1 cellular context compared by ENCODE assay signal in the genomic region with DNA sequence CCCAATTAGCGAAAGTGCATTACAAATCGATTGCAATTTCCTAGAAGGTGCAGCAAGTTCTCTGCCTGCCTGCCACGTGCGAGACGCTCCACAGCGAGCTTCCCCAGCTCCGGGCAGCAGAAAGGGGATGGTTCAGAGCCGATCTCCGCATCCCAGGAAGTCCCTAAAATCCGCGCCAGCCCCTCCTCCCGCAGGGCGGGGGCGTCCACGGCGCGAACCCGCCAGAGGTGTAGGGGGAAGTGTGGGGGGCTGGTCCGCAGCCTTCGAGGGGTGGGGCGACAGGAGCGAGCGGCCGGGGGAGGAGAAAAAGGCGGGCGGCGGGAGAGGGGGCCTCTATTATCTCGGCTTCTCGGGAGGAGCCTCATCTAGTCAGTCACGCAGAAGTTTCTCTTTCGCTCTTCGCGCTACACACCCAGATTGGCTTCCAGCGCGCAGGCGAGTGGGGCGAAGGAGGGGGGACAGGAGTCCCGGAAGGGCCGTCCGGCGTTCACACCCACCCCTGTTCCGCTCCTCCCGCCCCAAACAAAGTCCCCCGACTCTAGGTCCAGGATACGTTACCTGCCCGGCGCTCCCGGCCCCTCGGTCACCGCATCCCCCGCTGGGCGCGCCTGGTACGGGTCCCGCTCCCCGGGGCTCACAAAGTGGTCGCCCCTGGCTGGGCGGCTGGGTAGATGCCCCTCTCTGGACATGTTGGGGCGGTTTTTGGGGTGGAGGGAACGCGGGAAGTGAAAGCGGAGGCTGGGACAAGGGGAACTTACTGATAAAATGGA.
TF ChIP-seq lines count a peak whose summit lies in the region.

No MANE protein-coding gene starts in this region.

TF ChIP-seq in K562, 482 proteins besides CTCF, POLR2A, EP300 and RAD21 (continued from another document and continues in another):
- TF ChIP-seq, protein P1, sequence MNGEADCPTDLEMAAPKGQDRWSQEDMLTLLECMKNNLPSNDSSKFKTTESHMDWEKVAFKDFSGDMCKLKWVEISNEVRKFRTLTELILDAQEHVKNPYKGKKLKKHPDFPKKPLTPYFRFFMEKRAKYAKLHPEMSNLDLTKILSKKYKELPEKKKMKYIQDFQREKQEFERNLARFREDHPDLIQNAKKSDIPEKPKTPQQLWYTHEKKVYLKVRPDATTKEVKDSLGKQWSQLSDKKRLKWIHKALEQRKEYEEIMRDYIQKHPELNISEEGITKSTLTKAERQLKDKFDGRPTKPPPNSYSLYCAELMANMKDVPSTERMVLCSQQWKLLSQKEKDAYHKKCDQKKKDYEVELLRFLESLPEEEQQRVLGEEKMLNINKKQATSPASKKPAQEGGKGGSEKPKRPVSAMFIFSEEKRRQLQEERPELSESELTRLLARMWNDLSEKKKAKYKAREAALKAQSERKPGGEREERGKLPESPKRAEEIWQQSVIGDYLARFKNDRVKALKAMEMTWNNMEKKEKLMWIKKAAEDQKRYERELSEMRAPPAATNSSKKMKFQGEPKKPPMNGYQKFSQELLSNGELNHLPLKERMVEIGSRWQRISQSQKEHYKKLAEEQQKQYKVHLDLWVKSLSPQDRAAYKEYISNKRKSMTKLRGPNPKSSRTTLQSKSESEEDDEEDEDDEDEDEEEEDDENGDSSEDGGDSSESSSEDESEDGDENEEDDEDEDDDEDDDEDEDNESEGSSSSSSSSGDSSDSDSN (IDR thresholded peaks at IDR 0.05; ENCODE audit: borderline replicate concordance in 1 of 2, low read depth in 2 of 2, low read length in 2 of 2) = 0 out of 4 replicates have a peak, but pooled peaks of 1 of the 2 experiments have one; percentile 38
- TF ChIP-seq FOXP1 (CRISPR knock-in tag; IDR thresholded peaks at IDR 0.05) (0 out of 2 replicates have a peak, but pooled peaks have one; percentile 30), RFX1 (IDR thresholded peaks at IDR 0.05) (no peak), SMAD3 (CRISPR knock-in tag; conservative IDR thresholded peaks at IDR 0.05) (0 out of 2 replicates have a peak, but pooled peaks have one; percentile 43), GABPB1 (CRISPR knock-in tag; IDR thresholded peaks at IDR 0.05) (peak; percentile 72), STAG1 (CRISPR knock-in tag; IDR thresholded peaks at IDR 0.05; ENCODE audit: borderline replicate concordance) (no peak), MECOM (CRISPR knock-in tag; IDR thresholded peaks at IDR 0.05) (no peak), ZNF696 (CRISPR knock-in tag; conservative IDR thresholded peaks at IDR 0.05) (no peak), ZNF431 (CRISPR knock-in tag; IDR thresholded peaks at IDR 0.05) (peak; percentile 73; the same call in 1 of the 2 replicates), RBM34 (IDR thresholded peaks at IDR 0.05; ENCODE audit: borderline replicate concordance, insufficient read depth, low read length) (no peak), BCL6 (CRISPR knock-in tag; IDR thresholded peaks at IDR 0.05) (no peak), SRF (CRISPR knock-in tag; IDR thresholded peaks at IDR 0.05) (peak in 1 of 2 experiments; percentile 60; a peak in 2 of 4 replicates), PRMT5 (CRISPR knock-in tag; IDR thresholded peaks at IDR 0.05) (no peak), BHLHE40 (IDR thresholded peaks at IDR 0.05; ENCODE audit: low read length) (peak; percentile 78), CREBBP (IDR thresholded peaks at IDR 0.05; ENCODE audit: low read depth, low read length) (no peak), CBX2 (IDR thresholded peaks at IDR 0.05; ENCODE audit: insufficient read depth, low read length, poor library complexity, severe bottlenecking) (no peak), HMGN3 (IDR thresholded peaks at IDR 0.05; ENCODE audit: borderline replicate concordance, extremely low read depth, insufficient read length, low read depth, low read length) (peak; percentile 92), U2AF2 (optimal IDR thresholded peaks at IDR 0.05; ENCODE audit: low read depth, low read length) (no peak), ZNF140 (CRISPR knock-in tag; IDR thresholded peaks at IDR 0.05) (no peak), YY1 (IDR thresholded peaks at IDR 0.05; ENCODE audit: borderline replicate concordance in 1 of 3, control insufficient read depth in 1 of 3, extremely low read depth in 1 of 3, insufficient read depth in 3 of 3, insufficient read length in 1 of 3, insufficient replicate concordance in 2 of 3, low read depth in 1 of 3, low read length in 2 of 3) (peak in 2 of 3 experiments; percentile 32 to 66), ZNF212 (CRISPR knock-in tag; IDR thresholded peaks at IDR 0.05) (no peak), SMAD2 (IDR thresholded peaks at IDR 0.05; ENCODE audit: low read depth, low read length) (no peak), RFX5 (IDR thresholded peaks at IDR 0.05; ENCODE audit: low read depth, low read length) (no peak), NRF1 (conservative IDR thresholded peaks at IDR 0.05 in 1 of 2, IDR thresholded peaks at IDR 0.05 in 1 of 2) (peak; percentile 77 to 79), SMAD4 (CRISPR knock-in tag; conservative IDR thresholded peaks at IDR 0.05) (no peak), ZNF311 (CRISPR knock-in tag; IDR thresholded peaks at IDR 0.05) (no peak), GTF2F1 (IDR thresholded peaks at IDR 0.05; ENCODE audit: low read depth, low read length) (0 out of 2 replicates have a peak, but pooled peaks have one; percentile 76), RHOXF2B (CRISPR knock-in tag; conservative IDR thresholded peaks at IDR 0.05) (no peak)
- TF ChIP-seq, protein P2, sequence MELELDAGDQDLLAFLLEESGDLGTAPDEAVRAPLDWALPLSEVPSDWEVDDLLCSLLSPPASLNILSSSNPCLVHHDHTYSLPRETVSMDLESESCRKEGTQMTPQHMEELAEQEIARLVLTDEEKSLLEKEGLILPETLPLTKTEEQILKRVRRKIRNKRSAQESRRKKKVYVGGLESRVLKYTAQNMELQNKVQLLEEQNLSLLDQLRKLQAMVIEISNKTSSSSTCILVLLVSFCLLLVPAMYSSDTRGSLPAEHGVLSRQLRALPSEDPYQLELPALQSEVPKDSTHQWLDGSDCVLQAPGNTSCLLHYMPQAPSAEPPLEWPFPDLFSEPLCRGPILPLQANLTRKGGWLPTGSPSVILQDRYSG (tag; conservative IDR thresholded peaks at IDR 0.05; ENCODE audit: low read depth) = 0 out of 2 replicates have a peak, but pooled peaks have one; percentile 68
- TF ChIP-seq, protein P3, sequence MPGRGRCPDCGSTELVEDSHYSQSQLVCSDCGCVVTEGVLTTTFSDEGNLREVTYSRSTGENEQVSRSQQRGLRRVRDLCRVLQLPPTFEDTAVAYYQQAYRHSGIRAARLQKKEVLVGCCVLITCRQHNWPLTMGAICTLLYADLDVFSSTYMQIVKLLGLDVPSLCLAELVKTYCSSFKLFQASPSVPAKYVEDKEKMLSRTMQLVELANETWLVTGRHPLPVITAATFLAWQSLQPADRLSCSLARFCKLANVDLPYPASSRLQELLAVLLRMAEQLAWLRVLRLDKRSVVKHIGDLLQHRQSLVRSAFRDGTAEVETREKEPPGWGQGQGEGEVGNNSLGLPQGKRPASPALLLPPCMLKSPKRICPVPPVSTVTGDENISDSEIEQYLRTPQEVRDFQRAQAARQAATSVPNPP (IDR thresholded peaks at IDR 0.05; ENCODE audit: borderline replicate concordance, insufficient read depth, insufficient read length) = no peak
- TF ChIP-seq, protein P4, sequence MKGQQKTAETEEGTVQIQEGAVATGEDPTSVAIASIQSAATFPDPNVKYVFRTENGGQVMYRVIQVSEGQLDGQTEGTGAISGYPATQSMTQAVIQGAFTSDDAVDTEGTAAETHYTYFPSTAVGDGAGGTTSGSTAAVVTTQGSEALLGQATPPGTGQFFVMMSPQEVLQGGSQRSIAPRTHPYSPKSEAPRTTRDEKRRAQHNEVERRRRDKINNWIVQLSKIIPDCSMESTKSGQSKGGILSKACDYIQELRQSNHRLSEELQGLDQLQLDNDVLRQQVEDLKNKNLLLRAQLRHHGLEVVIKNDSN (CRISPR knock-in tag; IDR thresholded peaks at IDR 0.05) = no peak
- TF ChIP-seq, protein P5, sequence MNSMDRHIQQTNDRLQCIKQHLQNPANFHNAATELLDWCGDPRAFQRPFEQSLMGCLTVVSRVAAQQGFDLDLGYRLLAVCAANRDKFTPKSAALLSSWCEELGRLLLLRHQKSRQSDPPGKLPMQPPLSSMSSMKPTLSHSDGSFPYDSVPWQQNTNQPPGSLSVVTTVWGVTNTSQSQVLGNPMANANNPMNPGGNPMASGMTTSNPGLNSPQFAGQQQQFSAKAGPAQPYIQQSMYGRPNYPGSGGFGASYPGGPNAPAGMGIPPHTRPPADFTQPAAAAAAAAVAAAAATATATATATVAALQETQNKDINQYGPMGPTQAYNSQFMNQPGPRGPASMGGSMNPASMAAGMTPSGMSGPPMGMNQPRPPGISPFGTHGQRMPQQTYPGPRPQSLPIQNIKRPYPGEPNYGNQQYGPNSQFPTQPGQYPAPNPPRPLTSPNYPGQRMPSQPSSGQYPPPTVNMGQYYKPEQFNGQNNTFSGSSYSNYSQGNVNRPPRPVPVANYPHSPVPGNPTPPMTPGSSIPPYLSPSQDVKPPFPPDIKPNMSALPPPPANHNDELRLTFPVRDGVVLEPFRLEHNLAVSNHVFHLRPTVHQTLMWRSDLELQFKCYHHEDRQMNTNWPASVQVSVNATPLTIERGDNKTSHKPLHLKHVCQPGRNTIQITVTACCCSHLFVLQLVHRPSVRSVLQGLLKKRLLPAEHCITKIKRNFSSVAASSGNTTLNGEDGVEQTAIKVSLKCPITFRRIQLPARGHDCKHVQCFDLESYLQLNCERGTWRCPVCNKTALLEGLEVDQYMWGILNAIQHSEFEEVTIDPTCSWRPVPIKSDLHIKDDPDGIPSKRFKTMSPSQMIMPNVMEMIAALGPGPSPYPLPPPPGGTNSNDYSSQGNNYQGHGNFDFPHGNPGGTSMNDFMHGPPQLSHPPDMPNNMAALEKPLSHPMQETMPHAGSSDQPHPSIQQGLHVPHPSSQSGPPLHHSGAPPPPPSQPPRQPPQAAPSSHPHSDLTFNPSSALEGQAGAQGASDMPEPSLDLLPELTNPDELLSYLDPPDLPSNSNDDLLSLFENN (IDR thresholded peaks at IDR 0.05; ENCODE audit: low read depth in 2 of 2, low read length in 2 of 2) = no peak
- TF ChIP-seq, protein P6, sequence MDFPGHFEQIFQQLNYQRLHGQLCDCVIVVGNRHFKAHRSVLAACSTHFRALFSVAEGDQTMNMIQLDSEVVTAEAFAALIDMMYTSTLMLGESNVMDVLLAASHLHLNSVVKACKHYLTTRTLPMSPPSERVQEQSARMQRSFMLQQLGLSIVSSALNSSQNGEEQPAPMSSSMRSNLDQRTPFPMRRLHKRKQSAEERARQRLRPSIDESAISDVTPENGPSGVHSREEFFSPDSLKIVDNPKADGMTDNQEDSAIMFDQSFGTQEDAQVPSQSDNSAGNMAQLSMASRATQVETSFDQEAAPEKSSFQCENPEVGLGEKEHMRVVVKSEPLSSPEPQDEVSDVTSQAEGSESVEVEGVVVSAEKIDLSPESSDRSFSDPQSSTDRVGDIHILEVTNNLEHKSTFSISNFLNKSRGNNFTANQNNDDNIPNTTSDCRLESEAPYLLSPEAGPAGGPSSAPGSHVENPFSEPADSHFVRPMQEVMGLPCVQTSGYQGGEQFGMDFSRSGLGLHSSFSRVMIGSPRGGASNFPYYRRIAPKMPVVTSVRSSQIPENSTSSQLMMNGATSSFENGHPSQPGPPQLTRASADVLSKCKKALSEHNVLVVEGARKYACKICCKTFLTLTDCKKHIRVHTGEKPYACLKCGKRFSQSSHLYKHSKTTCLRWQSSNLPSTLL (IDR thresholded peaks at IDR 0.05) = no peak
- TF ChIP-seq, protein P7, sequence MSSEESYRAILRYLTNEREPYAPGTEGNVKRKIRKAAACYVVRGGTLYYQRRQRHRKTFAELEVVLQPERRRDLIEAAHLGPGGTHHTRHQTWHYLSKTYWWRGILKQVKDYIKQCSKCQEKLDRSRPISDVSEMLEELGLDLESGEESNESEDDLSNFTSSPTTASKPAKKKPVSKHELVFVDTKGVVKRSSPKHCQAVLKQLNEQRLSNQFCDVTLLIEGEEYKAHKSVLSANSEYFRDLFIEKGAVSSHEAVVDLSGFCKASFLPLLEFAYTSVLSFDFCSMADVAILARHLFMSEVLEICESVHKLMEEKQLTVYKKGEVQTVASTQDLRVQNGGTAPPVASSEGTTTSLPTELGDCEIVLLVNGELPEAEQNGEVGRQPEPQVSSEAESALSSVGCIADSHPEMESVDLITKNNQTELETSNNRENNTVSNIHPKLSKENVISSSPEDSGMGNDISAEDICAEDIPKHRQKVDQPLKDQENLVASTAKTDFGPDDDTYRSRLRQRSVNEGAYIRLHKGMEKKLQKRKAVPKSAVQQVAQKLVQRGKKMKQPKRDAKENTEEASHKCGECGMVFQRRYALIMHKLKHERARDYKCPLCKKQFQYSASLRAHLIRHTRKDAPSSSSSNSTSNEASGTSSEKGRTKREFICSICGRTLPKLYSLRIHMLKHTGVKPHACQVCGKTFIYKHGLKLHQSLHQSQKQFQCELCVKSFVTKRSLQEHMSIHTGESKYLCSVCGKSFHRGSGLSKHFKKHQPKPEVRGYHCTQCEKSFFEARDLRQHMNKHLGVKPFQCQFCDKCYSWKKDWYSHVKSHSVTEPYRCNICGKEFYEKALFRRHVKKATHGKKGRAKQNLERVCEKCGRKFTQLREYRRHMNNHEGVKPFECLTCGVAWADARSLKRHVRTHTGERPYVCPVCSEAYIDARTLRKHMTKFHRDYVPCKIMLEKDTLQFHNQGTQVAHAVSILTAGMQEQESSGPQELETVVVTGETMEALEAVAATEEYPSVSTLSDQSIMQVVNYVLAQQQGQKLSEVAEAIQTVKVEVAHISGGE (CRISPR knock-in tag; IDR thresholded peaks at IDR 0.05) = peak in 2 of 3 experiments; percentile 57 to 95; a peak in 4 of 6 replicates
- TF ChIP-seq, protein P8, sequence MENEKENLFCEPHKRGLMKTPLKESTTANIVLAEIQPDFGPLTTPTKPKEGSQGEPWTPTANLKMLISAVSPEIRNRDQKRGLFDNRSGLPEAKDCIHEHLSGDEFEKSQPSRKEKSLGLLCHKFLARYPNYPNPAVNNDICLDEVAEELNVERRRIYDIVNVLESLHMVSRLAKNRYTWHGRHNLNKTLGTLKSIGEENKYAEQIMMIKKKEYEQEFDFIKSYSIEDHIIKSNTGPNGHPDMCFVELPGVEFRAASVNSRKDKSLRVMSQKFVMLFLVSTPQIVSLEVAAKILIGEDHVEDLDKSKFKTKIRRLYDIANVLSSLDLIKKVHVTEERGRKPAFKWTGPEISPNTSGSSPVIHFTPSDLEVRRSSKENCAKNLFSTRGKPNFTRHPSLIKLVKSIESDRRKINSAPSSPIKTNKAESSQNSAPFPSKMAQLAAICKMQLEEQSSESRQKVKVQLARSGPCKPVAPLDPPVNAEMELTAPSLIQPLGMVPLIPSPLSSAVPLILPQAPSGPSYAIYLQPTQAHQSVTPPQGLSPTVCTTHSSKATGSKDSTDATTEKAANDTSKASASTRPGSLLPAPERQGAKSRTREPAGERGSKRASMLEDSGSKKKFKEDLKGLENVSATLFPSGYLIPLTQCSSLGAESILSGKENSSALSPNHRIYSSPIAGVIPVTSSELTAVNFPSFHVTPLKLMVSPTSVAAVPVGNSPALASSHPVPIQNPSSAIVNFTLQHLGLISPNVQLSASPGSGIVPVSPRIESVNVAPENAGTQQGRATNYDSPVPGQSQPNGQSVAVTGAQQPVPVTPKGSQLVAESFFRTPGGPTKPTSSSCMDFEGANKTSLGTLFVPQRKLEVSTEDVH (IDR thresholded peaks at IDR 0.05; ENCODE audit: low read depth, partially characterized antibody) = peak; percentile 13
